9 cellular contexts compared by ENCODE assay signal in the genomic region with DNA sequence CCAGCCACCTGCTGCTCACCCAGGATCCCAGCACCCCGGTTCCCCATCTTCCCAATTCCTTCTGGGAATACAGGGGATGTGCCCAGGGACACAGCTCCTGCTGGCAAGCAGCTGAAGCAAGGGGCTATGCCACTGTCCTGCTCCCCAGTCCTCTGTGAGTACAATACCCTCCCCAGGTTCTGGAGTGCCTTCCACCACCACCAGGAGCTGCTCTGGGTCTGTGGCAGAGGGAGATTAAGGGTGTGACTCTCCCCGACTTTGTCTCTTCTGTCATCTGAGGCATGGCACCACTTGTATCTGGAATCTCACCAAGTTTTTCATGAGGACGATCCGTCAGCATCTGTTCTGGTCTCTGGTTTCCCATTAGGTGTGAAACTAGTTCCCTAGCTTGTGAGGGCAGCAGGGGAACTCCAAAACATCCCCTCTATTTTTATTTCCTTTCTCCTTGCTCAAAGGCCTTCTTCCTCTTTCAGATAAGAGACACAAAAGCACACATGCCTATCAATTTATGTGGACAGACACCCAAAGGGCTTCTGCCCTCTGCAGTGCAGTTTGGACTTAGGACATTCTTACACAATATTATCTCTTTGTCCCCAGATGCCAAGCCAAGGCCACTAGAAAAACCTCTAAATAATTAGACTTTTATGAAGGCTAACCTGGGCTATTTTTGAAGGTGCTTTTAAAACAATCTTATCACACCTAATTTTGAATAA. TPM values are rescaled to one million over a fixed set of nuclear protein-coding genes. Genes with fewer than 3 reads are reported as not detected.
DNase-seq lines count a peak whose midpoint lies in the region; ATAC-seq and TF ChIP-seq lines count a peak whose summit lies in the region.
"Had no signal": no experiment of that assay in that cellular context is flagged by ENCODE, and none has a peak within 500 bp of the region (broad histone marks: within the 10 kb centered on the region; RNA-seq: fewer than 3 reads in every experiment).

No MANE protein-coding gene starts in this region.

- H3K4me2 ChIP-seq in MM.1S (ENCODE audit: low read depth, low read length) (no peak overlapping the region), neural progenitor cell (no peak overlapping the region)

- no peak overlapping the region for H3K4me3 Mint-ChIP-seq in dendritic cell treated with granulocyte-macrophage colony-stimulating factor and Interleukin-4, amounts not matched to agents 40 ng/mL and 50 ng/mL, for 4 days
- H3K4me3 Mint-ChIP-seq in neural progenitor cell, result no peak overlapping the region
- H3K4me3 Mint-ChIP-seq in immature natural killer cell, result no peak overlapping the region

- peaks cover 43% of the 10 kb centered on the region for H3K36me3 Mint-ChIP-seq in dendritic cell treated with granulocyte-macrophage colony-stimulating factor and Interleukin-4, amounts not matched to agents 40 ng/mL and 50 ng/mL, for 4 days (ENCODE audit: low read depth)
- H3K36me3 Mint-ChIP-seq in neural progenitor cell, result peaks cover 4% of the 10 kb centered on the region
- peaks cover 6 to 37% (median 30%) of the 10 kb centered on the region in 3 donors for H3K36me3 Mint-ChIP-seq in immature natural killer cell

- H3K4me1 ChIP-seq in MM.1S (ENCODE audit: low read length) (no peaks in the 10 kb centered on the region), neural progenitor cell (no peaks in the 10 kb centered on the region)

- intact Hi-C loops in dendritic cell treated with granulocyte-macrophage colony-stimulating factor and Interleukin-4, amounts not matched to agents 40 ng/mL and 50 ng/mL, for 4 days (cut with micrococcal nuclease), result no loop called here

- H3K4me3 ChIP-seq in GM12864 (ENCODE audit: low read depth, low read length) (no peak overlapping the region), MM.1S (ENCODE audit: low read length) (no peak overlapping the region), neural progenitor cell (no peak overlapping the region)

- H3F3A ChIP-seq in MM.1S (ENCODE audit: insufficient read depth, low read length), result no peaks in the 10 kb centered on the region
- H3F3A ChIP-seq in neural progenitor cell (ENCODE audit: low read depth), result no peaks in the 10 kb centered on the region

- H2AFZ ChIP-seq in MM.1S (ENCODE audit: low read length) (no peak overlapping the region), neural progenitor cell (replicated peaks) (no peak overlapping the region)

- H4K20me1 ChIP-seq in MM.1S (ENCODE audit: insufficient read depth, low read length), result no peaks in the 10 kb centered on the region
- no peaks in the 10 kb centered on the region for H4K20me1 ChIP-seq in neural progenitor cell (ENCODE audit: low read depth)

- peak overlapping the region; percentile 39 for H3K27ac Mint-ChIP-seq in dendritic cell treated with granulocyte-macrophage colony-stimulating factor and Interleukin-4, amounts not matched to agents 40 ng/mL and 50 ng/mL, for 4 days
- H3K27ac Mint-ChIP-seq in neural progenitor cell (no peak overlapping the region), immature natural killer cell (no peak overlapping the region)

- ATAC-seq in GM21528 (IDR thresholded peaks at IDR 0.05; ENCODE audit: low FRiP score, unreplicated experiment), result no peak

- H3K27ac ChIP-seq in MM.1S (ENCODE audit: low read length) (no peak overlapping the region), neural progenitor cell (no peak overlapping the region)

- H3K79me2 ChIP-seq in MM.1S (ENCODE audit: low read length) (no peaks in the 10 kb centered on the region), neural progenitor cell (ENCODE audit: low read depth) (no peaks in the 10 kb centered on the region)

- no peak overlapping the region for H3K9ac ChIP-seq in MM.1S (ENCODE audit: low read length)
- no peak overlapping the region for H3K9ac ChIP-seq in neural progenitor cell

- H3K27me3 Mint-ChIP-seq in dendritic cell treated with granulocyte-macrophage colony-stimulating factor and Interleukin-4, amounts not matched to agents 40 ng/mL and 50 ng/mL, for 4 days, result no peaks in the 10 kb centered on the region
- H3K27me3 Mint-ChIP-seq in neural progenitor cell (ENCODE audit: insufficient read depth, low read depth), result peaks cover 14% of the 10 kb centered on the region
- H3K27me3 Mint-ChIP-seq in immature natural killer cell (ENCODE audit: low read depth in 3 of 3), result no peaks in the 10 kb centered on the region

- H3K9me3 Mint-ChIP-seq in dendritic cell treated with granulocyte-macrophage colony-stimulating factor and Interleukin-4, amounts not matched to agents 40 ng/mL and 50 ng/mL, for 4 days, result peaks cover 15% of the 10 kb centered on the region
- H3K9me3 Mint-ChIP-seq in neural progenitor cell (peaks cover 3% of the 10 kb centered on the region), immature natural killer cell (no peaks in the 10 kb centered on the region)

- H3K9me3 ChIP-seq in MM.1S (replicated peaks; ENCODE audit: insufficient read depth, low read length), result no peaks in the 10 kb centered on the region
- H3K9me3 ChIP-seq in neural progenitor cell (ENCODE audit: low read depth), result no peaks in the 10 kb centered on the region

- TF ChIP-seq CTCF in GM12864 (IDR thresholded peaks at IDR 0.05; ENCODE audit: low read depth, low read length, missing control alignments) (peak; percentile 37), MM.1S (IDR thresholded peaks at IDR 0.05; ENCODE audit: low read length) (peak; percentile 13; the same call in 1 of the 2 replicates), neural progenitor cell (IDR thresholded peaks at IDR 0.05) (peak; percentile 39)

- H3K4me1 Mint-ChIP-seq in dendritic cell treated with granulocyte-macrophage colony-stimulating factor and Interleukin-4, amounts not matched to agents 40 ng/mL and 50 ng/mL, for 4 days (ENCODE audit: low read depth), result peaks cover 33% of the 10 kb centered on the region
- H3K4me1 Mint-ChIP-seq in neural progenitor cell, result peaks cover 13% of the 10 kb centered on the region
- H3K4me1 Mint-ChIP-seq in immature natural killer cell, result no peaks in the 10 kb centered on the region

- DNase-seq in GM12864 (ENCODE audit: low read depth) (no peak), MM.1S (no peak), neural progenitor cell (ENCODE audit: low spot score) (peak; percentile 24), NCI-H2029 (lab: John Stamatoyannopoulos, UW) (no peak), immature natural killer cell (no peak)
- no peak for DNase-seq in stimulated activated CD4-positive, alpha-beta T cell treated with anti-CD3 and anti-CD28 coated beads, Interleukin-12 subunit alpha, Interleukin-12 subunit beta, amount 100 ng/mL, for 4 hours
- DNase-seq: mesenchymal stem cell had no signal

- H3K36me3 ChIP-seq in MM.1S (replicated peaks; ENCODE audit: insufficient read depth, low read length), result no peaks in the 10 kb centered on the region
- H3K36me3 ChIP-seq in neural progenitor cell, result no peaks in the 10 kb centered on the region

- no peaks in the 10 kb centered on the region for H3K27me3 ChIP-seq in MM.1S (replicated peaks; ENCODE audit: insufficient read depth, low read length)
- H3K27me3 ChIP-seq in neural progenitor cell, result no peaks in the 10 kb centered on the region

- no peaks in the 10 kb centered on the region for H3K9me2 ChIP-seq in MM.1S (replicated peaks; ENCODE audit: insufficient read depth, low read length)

RNA-seq across cellular contexts. Expression of a gene that starts 26.8 kb away (rescaled TPM):
- 4.4 and 7.1 TPM in 2 replicates for total RNA-seq in neural progenitor cell (ENCODE audit: low replicate concordance)
- polyA plus RNA-seq in immature natural killer cell, result 10 to 100 TPM; 53.9 to 70.1 (median 56.7) TPM
